In genomic region chrX:111020283-111020682, GRCh38 we compare ENCODE assay signal across 33 cellular contexts.
"Had no signal": no experiment of that assay in that cellular context is flagged by ENCODE, and none has a peak within 500 bp of the region (broad histone marks: within the 10 kb centered on the region; RNA-seq: fewer than 3 reads in every experiment).

No MANE protein-coding gene starts in this region.

- H3K9ac ChIP-seq: SK-N-SH had no signal

- H3K36me3 ChIP-seq: brain microvascular endothelial cell, colonic mucosa, MG63, SJSA1 had no signal

- H3K4me1 ChIP-seq: colonic mucosa, SJSA1 had no signal

- H3K9me3 ChIP-seq: colonic mucosa, MG63, SJSA1, SK-N-SH had no signal

- DNase-seq: activated CD4-positive, alpha-beta memory T cell treated with anti-CD3 and anti-CD28 coated beads for 36 hours; activated CD4-positive, alpha-beta T cell treated with anti-CD3 and anti-CD28 coated beads for 36 hours; activated CD4-positive, alpha-beta T cell treated with anti-CD3 and anti-CD28 coated beads, Interleukin-2, amount 50 U/mL, for 1 hour; activated CD8-positive, alpha-beta memory T cell treated with anti-CD3 and anti-CD28 coated beads, Interleukin-2, amount 50 U/mL, for 4 hours; activated effector memory CD4-positive, alpha-beta T cell treated with Interleukin-2 at 50 U/mL for 16 hours; activated naive CD4-positive, alpha-beta T cell treated with anti-CD3 and anti-CD28 coated beads, Interleukin-2, amount 10 ng/mL, durations not matched to agents 7 days and 5 days; activated naive CD8-positive, alpha-beta T cell treated with anti-CD3 and anti-CD28 coated beads, Interleukin-2, amount 50 U/mL, for 24 hours; activated T-cell treated with anti-CD3 and anti-CD28 coated beads for 4 hours; activated T-cell treated with anti-CD3 and anti-CD28 coated beads, Interleukin-2, amount 50 U/mL, for 48 hours; amniotic stem cell; aorta; brain microvascular endothelial cell; central memory CD4-positive, alpha-beta T cell; colonic mucosa; Kasumi-1; KG1; MG63; NCI-H1092; NCI-H146; NCI-H187; NCI-H2029 treated with DMSO at 0.1 percent for 48 hours; NCI-H2107; NCI-H2171; NCI-H510A; NCI-H526; NCI-H748 treated with DMSO at 0.1 percent for 48 hours; NK-92 treated with Interleukin-12 subunit alpha and Interleukin-12 subunit beta, amount 100 ng/mL, for 24 hours; SHP77; SK-N-SH had no signal

- ATAC-seq: activated CD4-positive, alpha-beta T cell treated with anti-CD3 and anti-CD28 coated beads for 36 hours; activated CD4-positive, CD25-positive, alpha-beta regulatory T cell treated with anti-CD3 and anti-CD28 coated beads, Interleukin-2, amount 50 U/mL, for 24 hours; activated naive CD8-positive, alpha-beta T cell treated with anti-CD3 and anti-CD28 coated beads, Interleukin-2, amount 50 U/mL, for 24 hours; Panc1; WTC11 had no signal

- H3K27ac ChIP-seq: brain microvascular endothelial cell, colonic mucosa, SJSA1 had no signal

- H3K4me2 ChIP-seq: SK-N-SH had no signal

- H3K27me3 ChIP-seq: brain microvascular endothelial cell, colonic mucosa, MG63, SJSA1 had no signal

- H3K4me3 ChIP-seq: colonic mucosa, MG63, SJSA1 had no signal
